ENCODE assay signal across 1 cellular context in genomic region chrX:49199906-49200771, GRCh38.
A peak's percentile ranks its signal among the peaks of the same experiment; 100 is the strongest.
TF ChIP-seq lines count a peak whose summit lies in the region.

TSS of gene SYP (minus strand) at chrX:49200193. CDS start at chrX:49200186, 7 bp downstream.

TF ChIP-seq in HepG2, 621 proteins besides CTCF, POLR2A, EP300 and RAD21 (continued from another document and continues in another):
- TF ChIP-seq PRDM4 (CRISPR knock-in tag; IDR thresholded peaks at IDR 0.05; ENCODE audit: borderline replicate concordance) (no peak), PBX2 (CRISPR knock-in tag; IDR thresholded peaks at IDR 0.05) (no peak), BCLAF1 (IDR thresholded peaks at IDR 0.05) (no peak), ZNF207 (IDR thresholded peaks at IDR 0.05; ENCODE audit: borderline replicate concordance) (no peak), ZSCAN20 (CRISPR knock-in tag; IDR thresholded peaks at IDR 0.05; ENCODE audit: borderline replicate concordance) (peak; percentile 55; the same call in 1 of the 2 replicates), ZNF18 (CRISPR knock-in tag; IDR thresholded peaks at IDR 0.05; ENCODE audit: insufficient replicate concordance) (peak; percentile 23), GTF2F1 (IDR thresholded peaks at IDR 0.05; ENCODE audit: low read length) (no peak), KLF15 (CRISPR knock-in tag; IDR thresholded peaks at IDR 0.05; ENCODE audit: borderline replicate concordance) (peak; percentile 77; the same call in 1 of the 2 replicates), ZNF230 (CRISPR knock-in tag; IDR thresholded peaks at IDR 0.05) (no peak), SOX5 (CRISPR knock-in tag; IDR thresholded peaks at IDR 0.05; ENCODE audit: borderline replicate concordance) (peak; percentile 47; the same call in 1 of the 2 replicates), RARA (CRISPR knock-in tag; IDR thresholded peaks at IDR 0.05) (peak; percentile 52; the same call in 1 of the 2 replicates), CEBPB (IDR thresholded peaks at IDR 0.05; ENCODE audit: borderline replicate concordance, low read depth, low read length) (no peak), AFF4 (CRISPR knock-in tag; IDR thresholded peaks at IDR 0.05) (no peak), ZNF678 (CRISPR knock-in tag; IDR thresholded peaks at IDR 0.05) (peak; percentile 57; the same call in 1 of the 2 replicates), GLI4 (CRISPR knock-in tag; IDR thresholded peaks at IDR 0.05; ENCODE audit: borderline replicate concordance) (peak; percentile 52; the same call in 1 of the 2 replicates), NFRKB (IDR thresholded peaks at IDR 0.05) (no peak), HMG20B (CRISPR knock-in tag; conservative IDR thresholded peaks at IDR 0.05) (no peak), BRCA1 (CRISPR knock-in tag; IDR thresholded peaks at IDR 0.05) (0 out of 2 replicates have a peak, but pooled peaks have one; percentile 71), GABPA (IDR thresholded peaks at IDR 0.05; ENCODE audit: low read depth, low read length) (no peak), GABPA (CRISPR knock-in tag; IDR thresholded peaks at IDR 0.05; ENCODE audit: low read depth) (no peak), FOXM1 (CRISPR knock-in tag; IDR thresholded peaks at IDR 0.05) (no peak), ZNF704 (CRISPR knock-in tag; IDR thresholded peaks at IDR 0.05; ENCODE audit: borderline replicate concordance) (peak; percentile 64; the same call in 1 of the 2 replicates), ARNTL (CRISPR knock-in tag; IDR thresholded peaks at IDR 0.05) (no peak), ZNF609 (CRISPR knock-in tag; IDR thresholded peaks at IDR 0.05; ENCODE audit: borderline replicate concordance) (no peak), HMGXB4 (CRISPR knock-in tag; IDR thresholded peaks at IDR 0.05; ENCODE audit: borderline replicate concordance in 1 of 2, low read depth in 1 of 2) (peak in 1 of 2 experiments; percentile 41; a peak in 1 of 4 replicates), CSRNP2 (CRISPR knock-in tag; conservative IDR thresholded peaks at IDR 0.05; ENCODE audit: low read depth) (no peak), ZNF614 (CRISPR knock-in tag; IDR thresholded peaks at IDR 0.05; ENCODE audit: borderline replicate concordance) (0 out of 2 replicates have a peak, but pooled peaks have one; percentile 18), ZNF12 (CRISPR knock-in tag; IDR thresholded peaks at IDR 0.05) (peak; percentile 53; the same call in 1 of the 2 replicates)
